ENCODE assay signal across 8 cellular contexts in genomic region chr1:90850181-90850924, GRCh38.
DNase-seq lines count a peak whose midpoint lies in the region.

No MANE protein-coding gene starts in this region.

- H3K9me3 ChIP-seq in adipocyte (ENCODE audit: control insufficient read depth, low read length) (no peaks in the 10 kb centered on the region), iPS-15b (ENCODE audit: control insufficient read depth, insufficient read depth, low read length) (no peaks in the 10 kb centered on the region)

- H3K27ac ChIP-seq in skin epidermis, result peak overlapping the region in 7 of 21 experiments; percentile 1 to 77 (median 26)

- H3K9ac ChIP-seq in adipocyte (ENCODE audit: low read length), result peak overlapping the region; percentile 86
- H3K9ac ChIP-seq in iPS-15b (ENCODE audit: low read depth, low read length), result no peak overlapping the region

- H3K36me3 ChIP-seq in adipocyte (ENCODE audit: control insufficient read depth, insufficient read depth, low read length, severe bottlenecking), result no peaks in the 10 kb centered on the region
- no peaks in the 10 kb centered on the region for H3K36me3 ChIP-seq in iPS-15b (ENCODE audit: control insufficient read depth, insufficient read depth, low read length)

- DNase-seq in NCI-H1417 (lab: John Stamatoyannopoulos, UW) (peak in 2 of 3 experiments; percentile 40 to 52), NCI-H1417 treated with DMSO at 0.1 percent for 48 hours (lab: John Stamatoyannopoulos, UW) (no peak), adipocyte (ENCODE audit: low read depth) (peak; percentile 47), NCI-H1436 treated with DMSO at 0.1 percent for 48 hours (lab: John Stamatoyannopoulos, UW) (no peak), superior temporal gyrus (ENCODE audit: extremely low spot score) (no peak)
- no peak for DNase-seq in Jurkat, Clone E6-1 (ENCODE audit: low read depth, low spot score)

- H3K27me3 ChIP-seq in adipocyte (replicated peaks; ENCODE audit: control insufficient read depth, insufficient read depth, low read length), result peaks cover 7% of the 10 kb centered on the region
- peaks cover 51% of the 10 kb centered on the region for H3K27me3 ChIP-seq in iPS-15b (ENCODE audit: control insufficient read depth, insufficient read depth, low read length)

- H3K4me3 ChIP-seq in Jurkat, Clone E6-1 (ENCODE audit: low read length), result peak overlapping the region; percentile 85
- H3K4me3 ChIP-seq in adipocyte (ENCODE audit: low read length), result peak overlapping the region; percentile 95
- peak overlapping the region; percentile 91 for H3K4me3 ChIP-seq in iPS-15b (ENCODE audit: low read depth, low read length)
- peak overlapping the region; percentile 48 to 64 (median 55) for H3K4me3 ChIP-seq in skin epidermis

- H3K4me1 ChIP-seq in adipocyte (ENCODE audit: control insufficient read depth, insufficient read depth, low read length) (peaks cover 3% of the 10 kb centered on the region), iPS-15b (ENCODE audit: control insufficient read depth, insufficient read depth, low read length) (peaks cover 7% of the 10 kb centered on the region)

Comparison
In these comparisons a context has a peak if more than half of its experiments do, and no peak if none do; other contexts are left out.
1. DNase-seq: peak in NCI-H1417 (2 of 3) and adipocyte (single experiment); none in NCI-H1417 treated with DMSO at 0.1 percent for 48 hours (single experiment), Jurkat, Clone E6-1 (single experiment), NCI-H1436 treated with DMSO at 0.1 percent for 48 hours (single experiment) and superior temporal gyrus (single experiment).
2. Peak in every context shown above with its lines, with median percentiles within 50 percentile points of each other: H3K4me3 ChIP-seq.